ENCODE assay signal across 9 cellular contexts in genomic region chr1:203765029-203765837, GRCh38. TPM values are rescaled to one million over a fixed set of nuclear protein-coding genes. Genes with fewer than 3 reads are reported as not detected.
DNase-seq lines count a peak whose midpoint lies in the region; ATAC-seq and TF ChIP-seq lines count a peak whose summit lies in the region.
"Had no signal": no experiment of that assay in that cellular context is flagged by ENCODE, and none has a peak within 500 bp of the region (broad histone marks: within the 10 kb centered on the region; RNA-seq: fewer than 3 reads in every experiment).

LAX1 (plus strand) TSS chr1:203765183; CDS start chr1:203765566, 383 bp downstream.

- H3K9me3 Mint-ChIP-seq in stimulated activated memory B cell treated with anti-CD40 and anti-IgM and Interleukin-4, amounts not matched to agents 10 μg/mL and 1 μg/mL and 100 μg/mL, for 72 hours, result no peaks in the 10 kb centered on the region

- H3K36me3 ChIP-seq in esophagus (ENCODE audit: control insufficient read depth in 2 of 2, insufficient read depth in 2 of 2, low read length in 1 of 2), result no peaks in the 10 kb centered on the region
- H3K36me3 ChIP-seq in aorta (ENCODE audit: control insufficient read depth in 1 of 2, insufficient read depth in 2 of 2, low read length in 1 of 2), result no peaks in the 10 kb centered on the region

- H3K27me3 Mint-ChIP-seq in stimulated activated memory B cell treated with anti-CD40 and anti-IgM and Interleukin-4, amounts not matched to agents 10 μg/mL and 1 μg/mL and 100 μg/mL, for 72 hours, result no peaks in the 10 kb centered on the region

- intact Hi-C loops in aorta (cut with DNase I), result no loop called here

- H3K36me3 Mint-ChIP-seq in stimulated activated memory B cell treated with anti-CD40 and anti-IgM and Interleukin-4, amounts not matched to agents 10 μg/mL and 1 μg/mL and 100 μg/mL, for 72 hours, result peaks cover 20% of the 10 kb centered on the region

- no peak for TF ChIP-seq CTCF in GM13977 (IDR thresholded peaks at IDR 0.05; ENCODE audit: extremely low read depth, insufficient read depth, missing control alignments)

- no peaks in the 10 kb centered on the region for H3K27me3 ChIP-seq in esophagus (ENCODE audit: control insufficient read depth in 1 of 2, insufficient read depth in 2 of 2, low read length in 2 of 2)
- H3K27me3 ChIP-seq in aorta (ENCODE audit: control insufficient read depth in 1 of 2, insufficient read depth in 2 of 2, low read length in 1 of 2), result no peaks in the 10 kb centered on the region

- DNase-seq in GM13977 (ENCODE audit: low spot score) (peak; percentile 55), aorta (no peak), cortex of kidney (lab: John Stamatoyannopoulos, UW) (no peak)
- DNase-seq in activated CD4-positive, alpha-beta T cell treated with anti-CD3 and anti-CD28 coated beads for 1 hour, result peak; percentile 72

- H3K4me3 ChIP-seq in esophagus (ENCODE audit: low read depth in 1 of 2, low read length in 2 of 2) (peak within 1 kb of the TSS in 1 of 2 donors; percentile 26), aorta (ENCODE audit: low read length in 2 of 2) (no peak within 1 kb of the TSS)

- 61 to 68% methylated on average over 16 of the region's 16 CpGs for WGBS in esophagus, 2 donors
- WGBS in aorta, 2 donors, result 73% methylated on average over 16 of the region's 16 CpGs

- H3K4me1 Mint-ChIP-seq in stimulated activated memory B cell treated with anti-CD40 and anti-IgM and Interleukin-4, amounts not matched to agents 10 μg/mL and 1 μg/mL and 100 μg/mL, for 72 hours, result peaks cover 45% of the 10 kb centered on the region

- H3K4me1 ChIP-seq in esophagus (ENCODE audit: control insufficient read depth in 2 of 2, insufficient read depth in 2 of 2, low read length in 1 of 2) (no peaks in the 10 kb centered on the region), aorta (ENCODE audit: control insufficient read depth in 1 of 2, insufficient read depth in 2 of 2, low read length in 2 of 2) (no peaks in the 10 kb centered on the region)

- in situ Hi-C loops in GM13977 (cut with MboI; ENCODE audit: low pct_unique_long_range_greater_than_20kb, low sequenced_read_pairs, unreplicated experiment), result no loop called here

- peak within 1 kb of the TSS; percentile 59 to 73 for H3K27ac ChIP-seq in esophagus (ENCODE audit: low read depth in 2 of 2, low read length in 1 of 2)
- H3K27ac ChIP-seq in aorta (ENCODE audit: low read depth in 1 of 2, low read length in 2 of 2), result no peak within 1 kb of the TSS

- H3K9me3 ChIP-seq in esophagus (ENCODE audit: control insufficient read depth in 2 of 2, insufficient read depth in 1 of 2, low read depth in 1 of 2, low read length in 1 of 2) (no peaks in the 10 kb centered on the region), aorta (ENCODE audit: control insufficient read depth, low read length) (no peaks in the 10 kb centered on the region)

- ATAC-seq in HG02973 (IDR thresholded peaks at IDR 0.05; ENCODE audit: unreplicated experiment), result peak; percentile 84
- ATAC-seq in stimulated activated memory B cell treated with anti-CD40 and anti-IgM and Interleukin-4, amounts not matched to agents 10 μg/mL and 1 μg/mL and 100 μg/mL, for 72 hours, result peak; percentile 95
- no peak for ATAC-seq in aorta (ENCODE audit: low FRiP score)
- no peak for ATAC-seq in GM21390 (IDR thresholded peaks at IDR 0.05; ENCODE audit: unreplicated experiment)

- peak within 1 kb of the TSS; percentile 89 for H3K4me3 Mint-ChIP-seq in stimulated activated memory B cell treated with anti-CD40 and anti-IgM and Interleukin-4, amounts not matched to agents 10 μg/mL and 1 μg/mL and 100 μg/mL, for 72 hours

- peak within 1 kb of the TSS; percentile 95 for H3K27ac Mint-ChIP-seq in stimulated activated memory B cell treated with anti-CD40 and anti-IgM and Interleukin-4, amounts not matched to agents 10 μg/mL and 1 μg/mL and 100 μg/mL, for 72 hours

RNA-seq across cellular contexts. Expression of gene LAX1, which starts in this region (rescaled TPM):
- polyA plus RNA-seq in esophagus (under 1 TPM; 0.14 to 0.16 TPM), aorta (1 to 10 TPM in 1 of 2 donors, not detected in 1; 1.1 TPM)
- total RNA-seq in aorta, result 1 to 10 TPM in 1 of 2 donors, under 1 TPM in 1; 0.84 to 2.2 TPM
- total RNA-seq: fibroblast of villous mesenchyme had no signal

Comparison
In these comparisons a context has a peak if more than half of its experiments do, and no peak if none do; other contexts are left out.
1. DNase-seq: peak in GM13977 (single experiment) and activated CD4-positive, alpha-beta T cell treated with anti-CD3 and anti-CD28 coated beads for 1 hour (single experiment); none in aorta (0 of 2) and cortex of kidney (single experiment).
2. ATAC-seq: peak in HG02973 (single experiment) and stimulated activated memory B cell treated with anti-CD40 and anti-IgM and Interleukin-4, amounts not matched to agents 10 μg/mL and 1 μg/mL and 100 μg/mL, for 72 hours (single experiment); none in aorta (single experiment) and GM21390 (single experiment).
3. H3K27ac ChIP-seq: peak in esophagus (2 of 2); none in aorta (0 of 2).